Comparison of ENCODE assay signal across 11 cellular contexts in the genomic region with DNA sequence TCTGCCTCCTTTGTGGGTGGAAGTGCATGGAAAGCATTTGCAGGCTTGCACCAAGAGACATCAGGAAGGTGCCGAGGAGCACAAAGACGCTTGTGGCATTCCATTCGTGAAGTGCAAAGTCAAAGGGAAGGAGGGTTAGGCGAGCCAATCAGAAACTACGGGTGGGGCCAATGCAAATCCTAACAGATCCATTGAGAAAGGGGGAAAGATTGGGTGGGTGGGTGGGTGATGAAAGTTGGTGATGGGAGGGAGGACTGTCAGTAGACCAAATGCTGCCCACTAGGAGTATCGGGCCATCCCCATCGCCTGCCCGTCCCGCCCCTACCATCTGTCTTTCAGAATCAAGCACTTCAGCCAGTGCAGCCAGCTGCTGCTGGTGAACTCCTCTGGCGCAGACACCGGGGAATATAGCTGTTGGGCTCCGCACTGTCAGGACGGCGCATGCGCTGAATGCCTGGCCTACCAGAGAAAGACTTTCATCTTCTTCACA.
DNase-seq lines count a peak whose midpoint lies in the region; ATAC-seq lines count a peak whose summit lies in the region.
"Had no signal": no experiment of that assay in that cellular context is flagged by ENCODE, and none has a peak within 500 bp of the region (broad histone marks: within the 10 kb centered on the region; RNA-seq: fewer than 3 reads in every experiment).

No MANE protein-coding gene starts in this region.

- DNase-seq in EH (ENCODE audit: low read depth) (peak; percentile 53), NCI-H524 treated with DMSO at 0.1 percent for 48 hours (lab: John Stamatoyannopoulos, UW) (peak; percentile 88), hepatic stellate cell (ENCODE audit: low spot score) (peak; percentile 47), putamen (ENCODE audit: low spot score) (no peak), SKM-1 (lab: John Stamatoyannopoulos, UW; ENCODE audit: unreplicated experiment) (no peak)
- DNase-seq in stimulated activated CD8-positive, alpha-beta memory T cell treated with anti-CD3 and anti-CD28 coated beads, Interleukin-4, amount 100 ng/mL, for 48 hours: peak; percentile 18
- DNase-seq: NCI-H1417 treated with DMSO at 0.1 percent for 48 hours; PC-9; stimulated activated CD4-positive, alpha-beta T cell treated with anti-CD3 and anti-CD28 coated beads, Interleukin-2, amount 100 ng/mL, for 48 hours had no signal

- ATAC-seq in HG03175 (IDR thresholded peaks at IDR 0.05; ENCODE audit: unreplicated experiment) (no peak), HG03378 (IDR thresholded peaks at IDR 0.05; ENCODE audit: unreplicated experiment) (no peak)

Comparison
In these comparisons a context has a peak if more than half of its experiments do, and no peak if none do; other contexts are left out.
1. DNase-seq: peak in EH (single experiment), NCI-H524 treated with DMSO at 0.1 percent for 48 hours (single experiment), hepatic stellate cell (single experiment) and stimulated activated CD8-positive, alpha-beta memory T cell treated with anti-CD3 and anti-CD28 coated beads, Interleukin-4, amount 100 ng/mL, for 48 hours (single experiment); none in putamen (single experiment) and SKM-1 (single experiment).